In the genomic region with DNA sequence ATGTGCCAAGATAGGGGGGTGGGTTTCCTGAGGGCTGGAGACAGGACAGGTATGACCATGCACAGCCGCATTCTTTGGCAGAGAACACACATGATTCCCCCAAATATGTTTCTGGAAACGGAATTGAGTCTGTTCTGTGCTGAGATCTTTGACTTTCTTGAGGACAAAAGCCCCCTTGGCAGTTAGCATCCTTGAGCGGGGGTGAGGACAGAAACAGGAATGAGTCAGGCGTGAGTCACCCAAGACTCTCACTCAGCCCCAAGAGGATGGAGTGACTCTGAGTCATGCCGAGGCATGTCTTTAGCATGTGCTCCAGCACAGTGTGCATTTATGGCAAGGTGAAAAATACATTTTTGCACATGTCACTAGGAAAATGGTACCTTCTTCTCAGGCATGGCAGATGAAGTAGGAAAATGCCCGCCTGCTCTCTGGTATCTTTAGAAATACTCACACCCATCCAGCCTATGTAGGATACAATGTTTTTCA, we compare ENCODE assay signal across 9 cellular contexts. TPM values are rescaled to one million over a fixed set of nuclear protein-coding genes. Genes with fewer than 3 reads are reported as not detected.
DNase-seq lines count a peak whose midpoint lies in the region; ATAC-seq and TF ChIP-seq lines count a peak whose summit lies in the region.
"Had no signal": no experiment of that assay in that cellular context is flagged by ENCODE, and none has a peak within 500 bp of the region (broad histone marks: within the 10 kb centered on the region; RNA-seq: fewer than 3 reads in every experiment).

No MANE protein-coding gene starts in this region.

- no peaks in the 10 kb centered on the region for H3K27me3 Mint-ChIP-seq in CD4-positive, CD25-positive, alpha-beta regulatory T cell
- no peaks in the 10 kb centered on the region for H3K27me3 Mint-ChIP-seq in chondrocyte (ENCODE audit: low read depth)

- peak overlapping the region; percentile 97 to 100 (median 99) for H3K27ac Mint-ChIP-seq in CD4-positive, CD25-positive, alpha-beta regulatory T cell
- H3K27ac Mint-ChIP-seq in chondrocyte (ENCODE audit: unreplicated experiment) = peak overlapping the region; percentile 56

- H3K4me1 Mint-ChIP-seq in CD4-positive, CD25-positive, alpha-beta regulatory T cell = peaks cover 49 to 96% (median 85%) of the 10 kb centered on the region in 4 donors
- peaks cover 62% of the 10 kb centered on the region for H3K4me1 Mint-ChIP-seq in chondrocyte (ENCODE audit: low read depth)

- peak; percentile 97 to 99 for ATAC-seq in CD4-positive, CD25-positive, alpha-beta regulatory T cell (ENCODE audit: low read depth in 2 of 2)
- peak; percentile 87 for ATAC-seq in mucosa of descending colon
- peak; percentile 95 for ATAC-seq in stimulated activated naive CD8-positive, alpha-beta T cell treated with anti-CD3 and anti-CD28 coated beads, Interleukin-15, Interleukin-2, amounts not matched to agents 100 U/mL and 50 U/mL, for 24 hours

- peaks cover 92% of the 10 kb centered on the region for H3K36me3 ChIP-seq in CD4-positive, CD25-positive, alpha-beta regulatory T cell (ENCODE audit: control insufficient read depth, insufficient read depth, low read length)
- H3K36me3 ChIP-seq in mucosa of descending colon (ENCODE audit: low read depth) = no peaks in the 10 kb centered on the region

- no peak for TF ChIP-seq CTCF in GM20000 (IDR thresholded peaks at IDR 0.05; ENCODE audit: extremely low read depth, missing control alignments)
- TF ChIP-seq CTCF in chondrocyte (IDR thresholded peaks at IDR 0.05) = no peak
- TF ChIP-seq CTCF in mucosa of descending colon (IDR thresholded peaks at IDR 0.05) = no peak

- H3K4me1 ChIP-seq in CD4-positive, CD25-positive, alpha-beta regulatory T cell (ENCODE audit: control insufficient read depth, insufficient read depth, low read length, poor library complexity, severe bottlenecking) = peaks cover 100% of the 10 kb centered on the region
- no peaks in the 10 kb centered on the region for H3K4me1 ChIP-seq in mucosa of descending colon (ENCODE audit: low read depth)

- H3K36me3 Mint-ChIP-seq in CD4-positive, CD25-positive, alpha-beta regulatory T cell = peaks cover 91% of the 10 kb centered on the region
- no peaks in the 10 kb centered on the region for H3K36me3 Mint-ChIP-seq in chondrocyte (ENCODE audit: low read depth)

- peak overlapping the region; percentile 82 to 97 (median 88) for H3K4me3 Mint-ChIP-seq in CD4-positive, CD25-positive, alpha-beta regulatory T cell
- no peak overlapping the region for H3K4me3 Mint-ChIP-seq in chondrocyte (ENCODE audit: unreplicated experiment)

- intact Hi-C loops in mucosa of descending colon (cut with DNase I, micrococcal nuclease) = no loop called here

- peak in 2 of 3 donors; percentile 79 to 91 for DNase-seq in CD4-positive, CD25-positive, alpha-beta regulatory T cell
- peak; percentile 77 for DNase-seq in GM20000 (ENCODE audit: low spot score)
- DNase-seq in HS-27A (ENCODE audit: low read depth) = peak; percentile 99
- DNase-seq in activated CD4-positive, alpha-beta T cell treated with anti-CD3 and anti-CD28 coated beads for 1 hour = peak; percentile 76
- no peak for DNase-seq in chondrocyte (ENCODE audit: low spot score)
- peak in 1 of 3 donors; percentile 59 for DNase-seq in mucosa of descending colon
- DNase-seq in stimulated activated naive CD8-positive, alpha-beta T cell treated with anti-CD3 and anti-CD28 coated beads, Interleukin-15, Interleukin-2, amounts not matched to agents 100 U/mL and 50 U/mL, for 24 hours = peak; percentile 84
- no peak for DNase-seq in NCI-H82 (lab: John Stamatoyannopoulos, UW)

- H3K9me3 ChIP-seq in CD4-positive, CD25-positive, alpha-beta regulatory T cell (ENCODE audit: control insufficient read depth in 2 of 2, low read length in 2 of 2) = no peaks in the 10 kb centered on the region
- no peaks in the 10 kb centered on the region for H3K9me3 ChIP-seq in mucosa of descending colon

- peak overlapping the region; percentile 90 for H3K4me3 ChIP-seq in CD4-positive, CD25-positive, alpha-beta regulatory T cell (ENCODE audit: low read depth, low read length)
- H3K4me3 ChIP-seq in mucosa of descending colon = no peak overlapping the region

- H3K27me3 ChIP-seq in CD4-positive, CD25-positive, alpha-beta regulatory T cell (ENCODE audit: control insufficient read depth, insufficient read depth, low read length) = no peaks in the 10 kb centered on the region

- peak overlapping the region; percentile 99 for H3K27ac ChIP-seq in CD4-positive, CD25-positive, alpha-beta regulatory T cell (ENCODE audit: insufficient read depth, low read length, poor library complexity, severe bottlenecking)
- H3K27ac ChIP-seq: KMS-11 had no signal

- no peaks in the 10 kb centered on the region for H3K9me3 Mint-ChIP-seq in CD4-positive, CD25-positive, alpha-beta regulatory T cell
- H3K9me3 Mint-ChIP-seq in chondrocyte (ENCODE audit: low read depth) = no peaks in the 10 kb centered on the region

RNA-seq across cellular contexts. Expression of a gene that starts 52.1 kb away (rescaled TPM):
- 81.8 TPM for total RNA-seq in CD4-positive, CD25-positive, alpha-beta regulatory T cell
- polyA plus RNA-seq in CD4-positive, CD25-positive, alpha-beta regulatory T cell = 100 to 1,000 TPM; 630 to 720 (median 697) TPM
- total RNA-seq in chondrocyte (248 to 266 TPM (median 253 TPM) in 3 replicates), mucosa of descending colon (100 to 1,000 TPM; 124 to 148 (median 140) TPM)

Comparison
In these comparisons a context has a peak if more than half of its experiments do, and no peak if none do; other contexts are left out.
1. DNase-seq: peak in CD4-positive, CD25-positive, alpha-beta regulatory T cell (2 of 3), GM20000 (single experiment), HS-27A (single experiment), activated CD4-positive, alpha-beta T cell treated with anti-CD3 and anti-CD28 coated beads for 1 hour (single experiment) and stimulated activated naive CD8-positive, alpha-beta T cell treated with anti-CD3 and anti-CD28 coated beads, Interleukin-15, Interleukin-2, amounts not matched to agents 100 U/mL and 50 U/mL, for 24 hours (single experiment); none in chondrocyte (single experiment) and NCI-H82 (single experiment).
2. Peak in every context shown above with its lines, with median percentiles within 50 percentile points of each other: ATAC-seq.